In the genomic region with DNA sequence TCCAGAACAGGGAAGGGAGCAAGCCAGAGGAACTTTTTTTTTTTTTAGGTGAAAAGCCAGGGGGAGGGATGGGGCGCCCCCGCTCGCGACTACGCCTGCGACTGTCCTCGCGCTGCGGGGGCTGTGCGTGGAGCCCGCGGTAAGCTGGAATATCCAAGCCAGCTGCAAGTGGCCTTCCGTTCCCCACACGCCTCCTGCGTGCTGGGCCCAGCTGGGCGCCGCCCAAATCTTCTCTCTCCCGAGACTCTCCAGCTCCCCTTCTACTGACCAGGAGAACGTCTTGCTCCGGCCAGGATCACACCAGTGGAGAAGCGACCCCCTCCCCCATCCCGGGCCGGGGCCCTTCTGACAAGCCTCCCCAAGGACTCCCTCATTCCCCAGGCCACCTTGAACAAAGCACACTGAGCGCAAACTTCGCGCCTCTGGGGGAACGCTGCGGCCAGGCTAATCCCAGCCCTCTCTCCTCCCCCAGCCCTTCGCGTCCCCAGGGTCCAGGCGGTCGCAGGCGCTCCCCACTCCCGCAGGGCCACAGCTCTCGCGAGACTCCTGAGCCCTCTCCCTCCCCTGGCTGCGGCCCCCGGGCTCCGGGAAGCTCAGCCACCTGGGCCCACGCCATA, we compare ENCODE assay signal across 1 cellular context.
A peak's percentile ranks its signal among the peaks of the same experiment; 100 is the strongest.
TF ChIP-seq lines count a peak whose summit lies in the region.

No MANE protein-coding gene starts in this region.

TF ChIP-seq in H1, 55 proteins besides CTCF, POLR2A, EP300 and RAD21:
- TF ChIP-seq E2F6 (IDR thresholded peaks at IDR 0.05) (peak; percentile 35), RBBP5 (IDR thresholded peaks at IDR 0.05; ENCODE audit: borderline replicate concordance, low read depth, low read length) (peak; percentile 56; the same call in 1 of the 2 replicates), SUZ12 (IDR thresholded peaks at IDR 0.05; ENCODE audit: low read length) (peak; percentile 88), KDM4A (IDR thresholded peaks at IDR 0.05; ENCODE audit: low read depth, low read length, severe bottlenecking) (peak; percentile 59), GABPA (IDR thresholded peaks at IDR 0.05; ENCODE audit: borderline replicate concordance, insufficient read depth, low read length) (no peak)
TF ChIP-seq in H1: peak in this region for 4.
